33 cellular contexts compared by ENCODE assay signal in genomic region chr2:182608181-182608845, GRCh38.
"Had no signal": no experiment of that assay in that cellular context is flagged by ENCODE, and none has a peak within 500 bp of the region (broad histone marks: within the 10 kb centered on the region; RNA-seq: fewer than 3 reads in every experiment).

No MANE protein-coding gene starts in this region.

- H3K9me3 Mint-ChIP-seq: activated CD4-positive, alpha-beta memory T cell treated with anti-CD3 and anti-CD28 coated beads for 36 hours; activated CD4-positive, alpha-beta T cell treated with anti-CD3 and anti-CD28 coated beads, Interleukin-2, amount 10 ng/mL, durations not matched to agents 24 days and 14 days; activated naive CD4-positive, alpha-beta T cell treated with anti-CD3 and anti-CD28 coated beads for 36 hours; activated naive CD4-positive, alpha-beta T cell treated with anti-CD3 and anti-CD28 coated beads, Interleukin-2, amount 50 U/mL, for 24 hours; activated naive CD8-positive, alpha-beta T cell treated with anti-CD3 and anti-CD28 coated beads for 36 hours; activated naive CD8-positive, alpha-beta T cell treated with anti-CD3 and anti-CD28 coated beads, Interleukin-2, amount 50 U/mL, for 24 hours; activated T-helper 1 cell treated with anti-CD3 and anti-CD28 coated beads, Interleukin-12 subunit alpha, Interleukin-12 subunit beta, Interleukin-2, Interleukin-4 antibody, amounts not matched to agents 30 ng/mL and 10 ng/mL and 1 ng/mL, durations not matched to agents 14 hours and 24 hours and 36 hours; activated T-helper 2 cell treated with anti-CD3 and anti-CD28 coated beads, Interferon-gamma antibody, Interleukin-2, Interleukin-4, amounts not matched to agents 10 μg/mL and 5 μg/mL and 100 μg/mL, durations not matched to agents 14 hours and 24 hours and 36 hours; T-helper 2 cell treated with Interferon-gamma antibody and Interleukin-4, amounts not matched to agents 5 μg/mL and 100 μg/mL, for 36 hours had no signal

- H3K27me3 ChIP-seq: adrenal gland, body of pancreas, colonic mucosa, esophagus squamous epithelium had no signal

- H3K27me3 Mint-ChIP-seq: activated CD4-positive, alpha-beta memory T cell treated with anti-CD3 and anti-CD28 coated beads for 36 hours; activated CD4-positive, alpha-beta T cell treated with anti-CD3 and anti-CD28 coated beads, Interleukin-2, amount 10 ng/mL, durations not matched to agents 24 days and 14 days; activated naive CD4-positive, alpha-beta T cell treated with anti-CD3 and anti-CD28 coated beads, Interleukin-2, amount 50 U/mL, for 24 hours; activated naive CD8-positive, alpha-beta T cell treated with anti-CD3 and anti-CD28 coated beads for 36 hours; activated naive CD8-positive, alpha-beta T cell treated with anti-CD3 and anti-CD28 coated beads, Interleukin-2, amount 50 U/mL, for 24 hours had no signal

- H3K27ac ChIP-seq: adrenal gland, body of pancreas, colonic mucosa, epithelial cell of prostate, esophagus squamous epithelium, WERI-Rb-1 had no signal

- DNase-seq: activated CD4-positive, alpha-beta memory T cell treated with anti-CD3 and anti-CD28 coated beads for 36 hours; activated CD4-positive, alpha-beta T cell treated with anti-CD3 and anti-CD28 coated beads for 36 hours; activated CD4-positive, alpha-beta T cell treated with anti-CD3 and anti-CD28 coated beads, Interleukin-2, amount 10 ng/mL, durations not matched to agents 24 days and 14 days; activated CD4-positive, CD25-positive, alpha-beta regulatory T cell; activated CD4-positive, CD25-positive, alpha-beta regulatory T cell treated with anti-CD3 and anti-CD28 coated beads, Interleukin-2, amount 50 U/mL, for 72 hours; activated CD8-positive, alpha-beta memory T cell treated with anti-CD3 and anti-CD28 coated beads, Interleukin-2, amount 10 ng/mL, durations not matched to agents 7 days and 5 days; activated CD8-positive, alpha-beta memory T cell treated with anti-CD3 and anti-CD28 coated beads, Interleukin-2, amount 50 U/mL, for 4 hours; activated CD8-positive, alpha-beta T cell treated with anti-CD3 and anti-CD28 coated beads, Interleukin-2, amount 10 ng/mL, durations not matched to agents 7 days and 5 days; activated effector memory CD4-positive, alpha-beta T cell treated with anti-CD3 and anti-CD28 coated beads, Interleukin-2, amount 50 U/mL, for 16 hours; activated naive CD4-positive, alpha-beta T cell treated with anti-CD3 and anti-CD28 coated beads for 36 hours; activated naive CD8-positive, alpha-beta T cell treated with anti-CD3 and anti-CD28 coated beads for 36 hours; activated naive CD8-positive, alpha-beta T cell treated with anti-CD3 and anti-CD28 coated beads, Interleukin-2, amount 50 U/mL, for 24 hours; activated T-cell treated with anti-CD3 and anti-CD28 coated beads, Interleukin-2, amount 50 U/mL, for 1 hour; activated T-cell treated with anti-CD3 and anti-CD28 coated beads, Interleukin-2, amount 50 U/mL, for 48 hours; adrenal gland; amygdala; body of pancreas; caudate nucleus; colonic mucosa; effector CD8-positive, alpha-beta T cell; esophagus squamous epithelium; foreskin melanocyte; T-helper 1 cell; T-helper 17 cell; T1000; WERI-Rb-1 had no signal

- H3K4me1 ChIP-seq: adrenal gland, body of pancreas, colonic mucosa, esophagus squamous epithelium had no signal

- H3K36me3 ChIP-seq: adrenal gland, colonic mucosa, esophagus squamous epithelium, WERI-Rb-1 had no signal

- H3K27ac Mint-ChIP-seq: activated CD4-positive, alpha-beta memory T cell treated with anti-CD3 and anti-CD28 coated beads for 36 hours; activated CD4-positive, alpha-beta T cell treated with anti-CD3 and anti-CD28 coated beads for 36 hours; activated CD4-positive, alpha-beta T cell treated with anti-CD3 and anti-CD28 coated beads, Interleukin-2, amount 10 ng/mL, durations not matched to agents 24 days and 14 days; activated CD8-positive, alpha-beta memory T cell treated with anti-CD3 and anti-CD28 coated beads, Interleukin-2, amount 10 ng/mL, durations not matched to agents 7 days and 5 days; activated CD8-positive, alpha-beta T cell treated with anti-CD3 and anti-CD28 coated beads, Interleukin-2, amount 10 ng/mL, durations not matched to agents 7 days and 5 days; activated naive CD4-positive, alpha-beta T cell treated with anti-CD3 and anti-CD28 coated beads for 36 hours; activated naive CD4-positive, alpha-beta T cell treated with anti-CD3 and anti-CD28 coated beads, Interleukin-2, amount 50 U/mL, for 24 hours; activated naive CD8-positive, alpha-beta T cell treated with anti-CD3 and anti-CD28 coated beads for 36 hours; activated naive CD8-positive, alpha-beta T cell treated with anti-CD3 and anti-CD28 coated beads, Interleukin-2, amount 50 U/mL, for 24 hours; activated T-helper 1 cell treated with anti-CD3 and anti-CD28 coated beads, Interleukin-12 subunit alpha, Interleukin-12 subunit beta, Interleukin-2, Interleukin-4 antibody, amounts not matched to agents 30 ng/mL and 10 ng/mL and 1 ng/mL, durations not matched to agents 14 hours and 24 hours and 36 hours; activated T-helper 2 cell treated with anti-CD3 and anti-CD28 coated beads, Interferon-gamma antibody, Interleukin-2, Interleukin-4, amounts not matched to agents 10 μg/mL and 5 μg/mL and 100 μg/mL, durations not matched to agents 14 hours and 24 hours and 36 hours; T-helper 17 cell; T-helper 2 cell treated with Interferon-gamma antibody and Interleukin-4, amounts not matched to agents 5 μg/mL and 100 μg/mL, for 36 hours had no signal

- H3K4me1 Mint-ChIP-seq: activated CD4-positive, alpha-beta T cell treated with anti-CD3 and anti-CD28 coated beads for 36 hours; activated CD4-positive, alpha-beta T cell treated with anti-CD3 and anti-CD28 coated beads, Interleukin-2, amount 10 ng/mL, durations not matched to agents 24 days and 14 days; activated CD8-positive, alpha-beta memory T cell treated with anti-CD3 and anti-CD28 coated beads, Interleukin-2, amount 10 ng/mL, durations not matched to agents 7 days and 5 days; activated naive CD4-positive, alpha-beta T cell treated with anti-CD3 and anti-CD28 coated beads, Interleukin-2, amount 50 U/mL, for 24 hours; activated naive CD8-positive, alpha-beta T cell treated with anti-CD3 and anti-CD28 coated beads for 36 hours; activated naive CD8-positive, alpha-beta T cell treated with anti-CD3 and anti-CD28 coated beads, Interleukin-2, amount 50 U/mL, for 24 hours; T-helper 17 cell had no signal

- H3K4me3 Mint-ChIP-seq: activated CD4-positive, alpha-beta memory T cell treated with anti-CD3 and anti-CD28 coated beads for 36 hours; activated CD4-positive, alpha-beta T cell treated with anti-CD3 and anti-CD28 coated beads for 36 hours; activated CD4-positive, alpha-beta T cell treated with anti-CD3 and anti-CD28 coated beads, Interleukin-2, amount 10 ng/mL, durations not matched to agents 24 days and 14 days; activated CD8-positive, alpha-beta memory T cell treated with anti-CD3 and anti-CD28 coated beads, Interleukin-2, amount 10 ng/mL, durations not matched to agents 7 days and 5 days; activated CD8-positive, alpha-beta T cell treated with anti-CD3 and anti-CD28 coated beads, Interleukin-2, amount 10 ng/mL, durations not matched to agents 7 days and 5 days; activated naive CD4-positive, alpha-beta T cell treated with anti-CD3 and anti-CD28 coated beads for 36 hours; activated naive CD4-positive, alpha-beta T cell treated with anti-CD3 and anti-CD28 coated beads, Interleukin-2, amount 50 U/mL, for 24 hours; activated naive CD8-positive, alpha-beta T cell treated with anti-CD3 and anti-CD28 coated beads for 36 hours; activated naive CD8-positive, alpha-beta T cell treated with anti-CD3 and anti-CD28 coated beads, Interleukin-2, amount 50 U/mL, for 24 hours; activated T-helper 1 cell treated with anti-CD3 and anti-CD28 coated beads, Interleukin-12 subunit alpha, Interleukin-12 subunit beta, Interleukin-2, Interleukin-4 antibody, amounts not matched to agents 30 ng/mL and 10 ng/mL and 1 ng/mL, durations not matched to agents 14 hours and 24 hours and 36 hours; T-helper 17 cell; T-helper 2 cell treated with Interferon-gamma antibody and Interleukin-4, amounts not matched to agents 5 μg/mL and 100 μg/mL, for 36 hours had no signal

- H3K9me3 ChIP-seq: adrenal gland, body of pancreas, colonic mucosa, esophagus squamous epithelium had no signal

- H3K4me3 ChIP-seq: adrenal gland, body of pancreas, colonic mucosa, esophagus squamous epithelium had no signal

- H3K36me3 Mint-ChIP-seq: activated CD4-positive, alpha-beta memory T cell treated with anti-CD3 and anti-CD28 coated beads for 36 hours; activated CD8-positive, alpha-beta memory T cell treated with anti-CD3 and anti-CD28 coated beads, Interleukin-2, amount 10 ng/mL, durations not matched to agents 7 days and 5 days; activated naive CD4-positive, alpha-beta T cell treated with anti-CD3 and anti-CD28 coated beads, Interleukin-2, amount 50 U/mL, for 24 hours; activated naive CD8-positive, alpha-beta T cell treated with anti-CD3 and anti-CD28 coated beads for 36 hours had no signal

- ATAC-seq: activated CD4-positive, alpha-beta T cell treated with anti-CD3 and anti-CD28 coated beads for 36 hours; activated CD8-positive, alpha-beta memory T cell treated with anti-CD3 and anti-CD28 coated beads, Interleukin-2, amount 10 ng/mL, durations not matched to agents 7 days and 5 days; activated CD8-positive, alpha-beta T cell treated with anti-CD3 and anti-CD28 coated beads, Interleukin-2, amount 10 ng/mL, durations not matched to agents 7 days and 5 days; activated naive CD8-positive, alpha-beta T cell treated with anti-CD3 and anti-CD28 coated beads, Interleukin-2, amount 50 U/mL, for 24 hours; body of pancreas; T-helper 17 cell had no signal

- FAIRE-seq: endometrium, endothelial cell of umbilical vein had no signal
